In the genomic region with DNA sequence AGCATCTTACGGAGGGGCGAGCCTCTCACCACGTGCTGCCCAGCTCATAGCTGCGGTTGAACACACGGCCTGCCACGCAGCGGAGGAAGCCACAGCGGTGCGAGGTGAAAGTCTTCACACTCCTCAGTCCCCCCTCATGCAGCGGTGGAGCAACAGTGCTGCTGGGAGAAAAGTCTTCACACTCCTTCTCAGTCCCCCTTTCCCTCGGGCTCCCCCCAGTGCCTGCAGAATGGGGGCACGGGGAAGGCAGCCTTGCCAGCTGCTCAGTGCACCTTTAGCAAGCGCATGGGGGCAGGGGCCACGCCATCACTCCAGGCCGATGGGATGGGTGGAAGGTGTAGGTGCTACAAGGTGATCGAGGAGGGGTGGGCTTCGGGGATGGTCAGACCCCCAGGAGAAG, we compare ENCODE assay signal across 8 cellular contexts.
"Had no signal": no experiment of that assay in that cellular context is flagged by ENCODE, and none has a peak within 500 bp of the region (broad histone marks: within the 10 kb centered on the region; RNA-seq: fewer than 3 reads in every experiment).

No MANE protein-coding gene starts in this region.

- H3K9me3 ChIP-seq: HAP-1 had no signal

- H3K9ac ChIP-seq: GM23248 had no signal

- H3K36me3 ChIP-seq: HAP-1 had no signal

- H3K4me1 ChIP-seq: HAP-1 had no signal

- DNase-seq: GM23248, GOT3, H9, HCEC 1CT, HFFc6 had no signal

- H3K4me3 Mint-ChIP-seq: GM23338, H9, HFFc6 had no signal

- H3K4me3 ChIP-seq: GM23248, GM23338, HAP-1 had no signal

- H3K27ac Mint-ChIP-seq: GM23338, H9, HFFc6 had no signal

- H3K27ac ChIP-seq: GM23248 had no signal

- H3K4me2 ChIP-seq: GM23338 had no signal

- ATAC-seq: GM23338, HCT116 had no signal

- H3K4me1 Mint-ChIP-seq: GM23338 had no signal

- H2AFZ ChIP-seq: GM23248, GM23338 had no signal

- H3K9me3 Mint-ChIP-seq: H9 had no signal
